In genomic region chr13:29939158-29939557, GRCh38 we compare ENCODE assay signal across 19 cellular contexts.
DNase-seq lines count a peak whose midpoint lies in the region; ATAC-seq, FAIRE-seq and TF ChIP-seq lines count a peak whose summit lies in the region.
"Had no signal": no experiment of that assay in that cellular context is flagged by ENCODE, and none has a peak within 500 bp of the region (broad histone marks: within the 10 kb centered on the region; RNA-seq: fewer than 3 reads in every experiment).

No MANE protein-coding gene starts in this region.

- no peak overlapping the region for H3K4me2 ChIP-seq in mesendoderm (ENCODE audit: low read length)

- H3K56ac ChIP-seq in mesendoderm (ENCODE audit: low read length) = peak overlapping the region; percentile 10

- POLR2A ChIA-PET in activated CD8-positive, alpha-beta T cell treated with anti-CD3 and anti-CD28 coated beads, Interleukin-2, amount 10 ng/mL, durations not matched to agents 7 days and 5 days (lab: Charles Lee) = interaction anchor here (4.1 kb wide), 1 partner anchor 15 kb away, joined by 24 read pairs; no protein-coding TSS in a partner anchor
- POLR2A ChIA-PET in activated CD8-positive, alpha-beta T cell treated with anti-CD3 and anti-CD28 coated beads for 36 hours (lab: Charles Lee) = interaction anchor here (1.3 kb wide), 1 partner anchor 176 kb away, joined by 3 read pairs; no protein-coding TSS in a partner anchor
- POLR2A ChIA-PET in CD4-positive, alpha-beta memory T cell (lab: Charles Lee; ENCODE audit: partially characterized antibody) = interaction anchor here (1.5 to 10.2 kb wide), 5 partner anchors 11 to 174 kb away, joined by 3 to 263 read pairs (median 100); partner anchors contain the start of gene UBL3

- H3K27ac Mint-ChIP-seq in activated CD8-positive, alpha-beta T cell treated with anti-CD3 and anti-CD28 coated beads, Interleukin-2, amount 10 ng/mL, durations not matched to agents 7 days and 5 days = peak overlapping the region; percentile 7
- H3K27ac Mint-ChIP-seq in activated CD8-positive, alpha-beta T cell treated with anti-CD3 and anti-CD28 coated beads for 36 hours = no peak overlapping the region
- peak overlapping the region; percentile 79 to 97 (median 91) for H3K27ac Mint-ChIP-seq in CD4-positive, alpha-beta memory T cell
- peak overlapping the region; percentile 95 for H3K27ac Mint-ChIP-seq in T-helper 17 cell
- H3K27ac Mint-ChIP-seq: B cell had no signal

- peak overlapping the region; percentile 89 for H2AK5ac ChIP-seq in mesendoderm (ENCODE audit: low read length)

- intact Hi-C loops in activated CD8-positive, alpha-beta T cell treated with anti-CD3 and anti-CD28 coated beads for 36 hours (cut with micrococcal nuclease) = loop anchor here (5.0 to 10.0 kb wide), 3 partner anchors 92 to 176 kb away; no protein-coding TSS in a partner anchor
- intact Hi-C loops in CD4-positive, alpha-beta memory T cell (cut with micrococcal nuclease) = loop anchor here (5.0 to 10.0 kb wide), 3 partner anchors 432 to 676 kb away; partner anchors contain the start of gene USPL1
- intact Hi-C loops in left cardiac atrium (cut with DNase I) = no loop called here

- FAIRE-seq in small intestine (lab: Jason Lieb, UNC) = no peak
- FAIRE-seq: G401.6, GM12891, HTR-8/SVneo had no signal

- H3K9me3 Mint-ChIP-seq in activated CD8-positive, alpha-beta T cell treated with anti-CD3 and anti-CD28 coated beads, Interleukin-2, amount 10 ng/mL, durations not matched to agents 7 days and 5 days (ENCODE audit: insufficient read depth) = no peaks in the 10 kb centered on the region
- H3K9me3 Mint-ChIP-seq in activated CD8-positive, alpha-beta T cell treated with anti-CD3 and anti-CD28 coated beads for 36 hours = no peaks in the 10 kb centered on the region
- no peaks in the 10 kb centered on the region for H3K9me3 Mint-ChIP-seq in CD4-positive, alpha-beta memory T cell

- H3K4me3 Mint-ChIP-seq in activated CD8-positive, alpha-beta T cell treated with anti-CD3 and anti-CD28 coated beads, Interleukin-2, amount 10 ng/mL, durations not matched to agents 7 days and 5 days = no peak overlapping the region
- no peak overlapping the region for H3K4me3 Mint-ChIP-seq in activated CD8-positive, alpha-beta T cell treated with anti-CD3 and anti-CD28 coated beads for 36 hours
- peak overlapping the region in 4 of 8 donors; percentile 3 to 61 (median 51) for H3K4me3 Mint-ChIP-seq in CD4-positive, alpha-beta memory T cell
- no peak overlapping the region for H3K4me3 Mint-ChIP-seq in T-helper 17 cell
- H3K4me3 Mint-ChIP-seq: B cell had no signal

- H3K27me3 Mint-ChIP-seq in activated CD8-positive, alpha-beta T cell treated with anti-CD3 and anti-CD28 coated beads, Interleukin-2, amount 10 ng/mL, durations not matched to agents 7 days and 5 days (ENCODE audit: low read depth) = peaks cover 2% of the 10 kb centered on the region
- H3K27me3 Mint-ChIP-seq in activated CD8-positive, alpha-beta T cell treated with anti-CD3 and anti-CD28 coated beads for 36 hours = no peaks in the 10 kb centered on the region
- H3K27me3 Mint-ChIP-seq in CD4-positive, alpha-beta memory T cell = no peaks in the 10 kb centered on the region
- H3K27me3 Mint-ChIP-seq in T-helper 17 cell = no peaks in the 10 kb centered on the region

- no CpG with 5 or more reads among the region's 5 CpGs for WGBS in mesendoderm (ENCODE audit: extremely low coverage, insufficient coverage, low lambda C conversion rate)
- WGBS in small intestine, 3 donors = 81 to 92% (median 82%) methylated on average over 5 of the region's 5 CpGs

- peak overlapping the region; percentile 27 for H2BK5ac ChIP-seq in mesendoderm (ENCODE audit: low read length)

- peaks cover 44% of the 10 kb centered on the region for H3K4me1 Mint-ChIP-seq in activated CD8-positive, alpha-beta T cell treated with anti-CD3 and anti-CD28 coated beads, Interleukin-2, amount 10 ng/mL, durations not matched to agents 7 days and 5 days (ENCODE audit: low read depth)
- H3K4me1 Mint-ChIP-seq in activated CD8-positive, alpha-beta T cell treated with anti-CD3 and anti-CD28 coated beads for 36 hours (ENCODE audit: low read depth) = peaks cover 40% of the 10 kb centered on the region
- H3K4me1 Mint-ChIP-seq in CD4-positive, alpha-beta memory T cell = peaks cover 66 to 99% (median 82%) of the 10 kb centered on the region in 4 donors
- peaks cover 77% of the 10 kb centered on the region for H3K4me1 Mint-ChIP-seq in T-helper 17 cell

- no peak overlapping the region for H3K18ac ChIP-seq in mesendoderm (ENCODE audit: low read length)

- no peaks in the 10 kb centered on the region for H3K27me3 ChIP-seq in CD4-positive, alpha-beta memory T cell (ENCODE audit: insufficient read depth, low read length)
- no peaks in the 10 kb centered on the region for H3K27me3 ChIP-seq in mesendoderm (ENCODE audit: insufficient read depth, low read length, poor library complexity)
- H3K27me3 ChIP-seq in small intestine (ENCODE audit: control insufficient read depth in 2 of 2, insufficient read depth in 2 of 2, low read length in 2 of 2) = no peaks in the 10 kb centered on the region

- H3K9me3 ChIP-seq in CD4-positive, alpha-beta memory T cell (ENCODE audit: control insufficient read depth in 1 of 2, low read length in 2 of 2) = no peaks in the 10 kb centered on the region
- H3K9me3 ChIP-seq in T-helper 17 cell (ENCODE audit: control insufficient read depth, low read length, poor library complexity, severe bottlenecking) (no peaks in the 10 kb centered on the region), small intestine (ENCODE audit: control insufficient read depth, low read depth) (no peaks in the 10 kb centered on the region)

- no peaks in the 10 kb centered on the region for H3K36me3 ChIP-seq in CD4-positive, alpha-beta memory T cell (ENCODE audit: insufficient read depth, low read length)
- H3K36me3 ChIP-seq in mesendoderm (ENCODE audit: control insufficient read depth, insufficient read depth, low read length) = no peaks in the 10 kb centered on the region
- H3K36me3 ChIP-seq in small intestine (ENCODE audit: control insufficient read depth in 2 of 2, insufficient read depth in 2 of 2, low read length in 2 of 2) = no peaks in the 10 kb centered on the region

- no peak overlapping the region for H3K9ac ChIP-seq in mesendoderm (ENCODE audit: low read length)

- CTCF ChIA-PET in activated CD8-positive, alpha-beta T cell treated with anti-CD3 and anti-CD28 coated beads, Interleukin-2, amount 10 ng/mL, durations not matched to agents 7 days and 5 days (lab: Charles Lee) = interaction anchor here (0.9 to 9.7 kb wide), 3 partner anchors 11 to 175 kb away, joined by 3 to 143 read pairs (median 3); no protein-coding TSS in a partner anchor
- CTCF ChIA-PET in activated CD8-positive, alpha-beta T cell treated with anti-CD3 and anti-CD28 coated beads for 36 hours (lab: Charles Lee) = no interaction called here
- CTCF ChIA-PET in CD4-positive, alpha-beta memory T cell (lab: Charles Lee; ENCODE audit: partially characterized antibody) = interaction anchor here (1.9 to 12.7 kb wide), 7 partner anchors 10 to 173 kb away, joined by 4 to 258 read pairs (median 68); partner anchors contain the start of gene UBL3

- H3K27ac ChIP-seq in CD4-positive, alpha-beta memory T cell (ENCODE audit: low read depth, low read length) = peak overlapping the region; percentile 59
- H3K27ac ChIP-seq in mesendoderm (ENCODE audit: low read depth, low read length) (no peak overlapping the region), small intestine (ENCODE audit: low read depth in 1 of 2, low read length in 1 of 2) (no peak overlapping the region)

- DNase-seq in activated CD8-positive, alpha-beta T cell treated with anti-CD3 and anti-CD28 coated beads, Interleukin-2, amount 10 ng/mL, durations not matched to agents 7 days and 5 days = no peak
- DNase-seq in activated CD8-positive, alpha-beta T cell treated with anti-CD3 and anti-CD28 coated beads for 36 hours = no peak
- DNase-seq in CD4-positive, alpha-beta memory T cell = no peak
- DNase-seq in T-helper 17 cell = no peak
- DNase-seq in mesendoderm = no peak
- DNase-seq in left cardiac atrium = no peak
- DNase-seq in small intestine = no peak
- DNase-seq: 8988T, ACHN, C1 segment of cervical spinal cord, Calu3, DMS 273 treated with DMSO at 0.1 percent for 48 hours, EL had no signal

- no peaks in the 10 kb centered on the region for H3K79me2 ChIP-seq in mesendoderm (ENCODE audit: control insufficient read depth, insufficient read depth, low read length)

- no peak overlapping the region for H4K5ac ChIP-seq in mesendoderm (ENCODE audit: low read length)

- H2BK120ac ChIP-seq in mesendoderm (ENCODE audit: low read depth, low read length) = no peak overlapping the region

- no peak overlapping the region for H3K23ac ChIP-seq in mesendoderm (ENCODE audit: low read length)

- H2BK15ac ChIP-seq in mesendoderm (replicated peaks; ENCODE audit: low read depth) = no peak overlapping the region

- no peaks in the 10 kb centered on the region for H3K36me3 Mint-ChIP-seq in activated CD8-positive, alpha-beta T cell treated with anti-CD3 and anti-CD28 coated beads, Interleukin-2, amount 10 ng/mL, durations not matched to agents 7 days and 5 days (ENCODE audit: low read depth)
- no peaks in the 10 kb centered on the region for H3K36me3 Mint-ChIP-seq in activated CD8-positive, alpha-beta T cell treated with anti-CD3 and anti-CD28 coated beads for 36 hours (ENCODE audit: low read depth)
- H3K36me3 Mint-ChIP-seq in CD4-positive, alpha-beta memory T cell = peaks cover 15 to 47% of the 10 kb centered on the region in 2 donors
- H3K36me3 Mint-ChIP-seq in T-helper 17 cell (ENCODE audit: low read depth) = peaks cover 2% of the 10 kb centered on the region

- TF ChIP-seq CTCF in activated CD8-positive, alpha-beta T cell treated with anti-CD3 and anti-CD28 coated beads for 36 hours (IDR thresholded peaks at IDR 0.05) = no peak

- no peak overlapping the region for H3K4ac ChIP-seq in mesendoderm (ENCODE audit: low read depth, low read length)

- H4K8ac ChIP-seq in mesendoderm (ENCODE audit: low read depth, low read length) = no peak overlapping the region

- H3K4me3 ChIP-seq in CD4-positive, alpha-beta memory T cell (ENCODE audit: low read length in 2 of 2) = no peak overlapping the region
- H3K4me3 ChIP-seq in mesendoderm (ENCODE audit: low read length) (no peak overlapping the region), small intestine (ENCODE audit: low read depth in 1 of 2, low read length in 2 of 2) (no peak overlapping the region)

- ATAC-seq in activated CD8-positive, alpha-beta T cell treated with anti-CD3 and anti-CD28 coated beads, Interleukin-2, amount 10 ng/mL, durations not matched to agents 7 days and 5 days = no peak
- no peak for ATAC-seq in activated CD8-positive, alpha-beta T cell treated with anti-CD3 and anti-CD28 coated beads for 36 hours
- ATAC-seq in T-helper 17 cell (no peak), GM19395 (IDR thresholded peaks at IDR 0.05; ENCODE audit: unreplicated experiment) (no peak), left cardiac atrium (no peak)
- ATAC-seq: HCT116 had no signal

- H3K4me1 ChIP-seq in CD4-positive, alpha-beta memory T cell (ENCODE audit: insufficient read depth, low read length) = peaks cover 87% of the 10 kb centered on the region
- peaks cover 16% of the 10 kb centered on the region for H3K4me1 ChIP-seq in mesendoderm (ENCODE audit: control insufficient read depth, low read depth, low read length)
- H3K4me1 ChIP-seq in small intestine (ENCODE audit: control insufficient read depth in 2 of 2, insufficient read depth in 1 of 2, low read depth in 1 of 2, low read length in 1 of 2) = peaks cover 0 to 4% of the 10 kb centered on the region in 2 donors

- H3K79me1 ChIP-seq in mesendoderm (ENCODE audit: low read length) = no peaks in the 10 kb centered on the region

Comparison
In these comparisons a context has a peak if more than half of its experiments do, and no peak if none do; other contexts are left out.
1. intact Hi-C loops: an anchor here in activated CD8-positive, alpha-beta T cell treated with anti-CD3 and anti-CD28 coated beads for 36 hours (5.0 to 10.0 kb wide) and CD4-positive, alpha-beta memory T cell (5.0 to 10.0 kb wide); none called in left cardiac atrium.